ENCODE assay signal across 29 cellular contexts in genomic region chrX:47158781-47159180, GRCh38. TPM values are rescaled to one million over a fixed set of nuclear protein-coding genes. Genes with fewer than 3 reads are reported as not detected.
DNase-seq lines count a peak whose midpoint lies in the region; ATAC-seq, FAIRE-seq and TF ChIP-seq lines count a peak whose summit lies in the region.
"Had no signal": no experiment of that assay in that cellular context is flagged by ENCODE, and none has a peak within 500 bp of the region (broad histone marks: within the 10 kb centered on the region; RNA-seq: fewer than 3 reads in every experiment).

No MANE protein-coding gene starts in this region.

- peaks cover 0 to 7% of the 10 kb centered on the region in 2 donors for H3K9me3 ChIP-seq in right atrium auricular region
- no peaks in the 10 kb centered on the region for H3K9me3 ChIP-seq in K562 (replicated peaks; ENCODE audit: control insufficient read depth, insufficient read depth, low read depth, low read length)
- peaks cover 0 to 8% (median 3%) of the 10 kb centered on the region in 4 donors for H3K9me3 ChIP-seq in stomach
- H3K9me3 ChIP-seq: BE2C had no signal

- H3K79me2 ChIP-seq in K562 (ENCODE audit: control insufficient read depth, insufficient read depth, low read length) = peaks cover 61% of the 10 kb centered on the region

- no peak overlapping the region for H3K4me2 ChIP-seq in K562 (ENCODE audit: insufficient read depth, low read length)
- H3K4me2 ChIP-seq: BLaER1 had no signal

- POLR2A ChIA-PET in K562 (lab: Yijun Ruan, JAX) = interaction anchor here (3.4 kb wide), 1 partner anchor 14 kb away, joined by 13 read pairs; the partner anchor contains the start of genes NDUFB11 and RBM10

- H3K9me1 ChIP-seq in K562 (ENCODE audit: control insufficient read depth, insufficient read depth, low read length) = no peaks in the 10 kb centered on the region

- peaks cover 4% of the 10 kb centered on the region for H3K36me3 Mint-ChIP-seq in chondrocyte (ENCODE audit: low read depth)

- in situ Hi-C loops in K562 (cut with MboI) = no loop called here

- CTCF ChIA-PET in K562 (lab: Yijun Ruan, JAX; ENCODE audit: low intra/inter-chr PET ratio) = no interaction called here

- no TSS peak for BruUV-seq in K562 (replicated peaks; lab: Mats Ljungman, UMichigan)

- 100% methylated on average over 5 of the region's 5 CpGs for WGBS in K562 (ENCODE audit: insufficient coverage, low coverage, missing lambda C conversion rate)
- 91 to 98% (median 97%) methylated on average over 5 of the region's 5 CpGs for WGBS in stomach, 5 donors

- H3K4me1 Mint-ChIP-seq in chondrocyte (ENCODE audit: low read depth) = no peaks in the 10 kb centered on the region
- H3K4me1 Mint-ChIP-seq: CD14-positive monocyte had no signal

- TF ChIP-seq EP300 in K562 (IDR thresholded peaks at IDR 0.05; ENCODE audit: low read length) (no peak), stomach (IDR thresholded peaks at IDR 0.05) (no peak)

- H3K36me3 ChIP-seq in right atrium auricular region = peaks cover 7% of the 10 kb centered on the region
- H3K36me3 ChIP-seq in K562 (ENCODE audit: control insufficient read depth, insufficient read depth, low read length) = peaks cover 43% of the 10 kb centered on the region
- H3K36me3 ChIP-seq in stomach = peaks cover 0 to 31% (median 25%) of the 10 kb centered on the region in 4 donors

- no peaks in the 10 kb centered on the region for H3K27me3 Mint-ChIP-seq in chondrocyte (ENCODE audit: low read depth)
- H3K27me3 Mint-ChIP-seq: CD4-positive, alpha-beta memory T cell; CD4-positive, CD25-positive, alpha-beta regulatory T cell had no signal

- H3K9me3 Mint-ChIP-seq in chondrocyte (ENCODE audit: low read depth) = no peaks in the 10 kb centered on the region
- H3K9me3 Mint-ChIP-seq: CD4-positive, alpha-beta memory T cell; CD4-positive, CD25-positive, alpha-beta regulatory T cell; CD8-positive, alpha-beta memory T cell had no signal

- no peak overlapping the region for H3K9ac ChIP-seq in K562 (ENCODE audit: insufficient read depth in 1 of 2, low read depth in 2 of 2, low read length in 2 of 2)
- H3K9ac ChIP-seq: BLaER1 had no signal

- H3K27ac ChIP-seq in right atrium auricular region (no peak overlapping the region), K562 (ENCODE audit: extremely low read depth, low read depth, low read length) (no peak overlapping the region), stomach (no peak overlapping the region)
- H3K27ac ChIP-seq: BLaER1 had no signal

- H3K4me3 ChIP-seq in right atrium auricular region = no peak overlapping the region
- no peak overlapping the region for H3K4me3 ChIP-seq in K562
- no peak overlapping the region for H3K4me3 ChIP-seq in stomach
- H3K4me3 ChIP-seq: BLaER1, GM12878 had no signal

- intact Hi-C loops in cardiac septum (cut with DNase I) = no loop called here
- intact Hi-C loops in K562 (cut with micrococcal nuclease) = no loop called here
- intact Hi-C loops in stomach (cut with DNase I; ENCODE audit: low total_unique reads) = no loop called here

- TF ChIP-seq CTCF in right atrium auricular region (IDR thresholded peaks at IDR 0.05) (no peak), K562 (IDR thresholded peaks at IDR 0.05 in 2 of 3, conservative IDR thresholded peaks at IDR 0.05 in 1 of 3; ENCODE audit: insufficient read depth in 2 of 3, low read depth in 1 of 3, low read length in 3 of 3) (no peak), stomach (IDR thresholded peaks at IDR 0.05) (no peak), chondrocyte (IDR thresholded peaks at IDR 0.05) (no peak)

- no peak for TF ChIP-seq POLR2A in K562 (conservative IDR thresholded peaks at IDR 0.05)
- TF ChIP-seq POLR2A in stomach (IDR thresholded peaks at IDR 0.05) = no peak

- H3K27me3 ChIP-seq in right atrium auricular region = no peaks in the 10 kb centered on the region
- H3K27me3 ChIP-seq in K562 (ENCODE audit: control insufficient read depth in 2 of 2, insufficient read depth in 2 of 2, low read length in 2 of 2) = no peaks in the 10 kb centered on the region
- H3K27me3 ChIP-seq in stomach = peaks cover 0 to 8% (median 0%) of the 10 kb centered on the region in 3 donors
- H3K27me3 ChIP-seq: BE2C, BLaER1 had no signal

- no peak overlapping the region for H3K27ac Mint-ChIP-seq in chondrocyte (ENCODE audit: unreplicated experiment)
- H3K27ac Mint-ChIP-seq: CD4-positive, alpha-beta memory T cell; CD4-positive, CD25-positive, alpha-beta regulatory T cell; CD8-positive, alpha-beta memory T cell had no signal

- H3K4me3 Mint-ChIP-seq in chondrocyte (ENCODE audit: unreplicated experiment) = no peak overlapping the region
- H3K4me3 Mint-ChIP-seq: CD14-positive monocyte; CD4-positive, alpha-beta memory T cell; CD4-positive, CD25-positive, alpha-beta regulatory T cell; CD8-positive, alpha-beta memory T cell had no signal

- no peak for FAIRE-seq in K562 (lab: Jason Lieb, UNC)
- FAIRE-seq: A204.1, GM12878, GM12892, GM18507 had no signal

- H2AFZ ChIP-seq in K562 (ENCODE audit: low read depth, low read length) = no peak overlapping the region

- ATAC-seq in K562 (no peak), HG02798 (IDR thresholded peaks at IDR 0.05; ENCODE audit: poor library complexity, unreplicated experiment) (no peak)
- ATAC-seq: GM12878 had no signal

- TF ChIP-seq RAD21 in K562 (CRISPR knock-in tag; conservative IDR thresholded peaks at IDR 0.05 in 1 of 2, IDR thresholded peaks at IDR 0.05 in 1 of 2) = no peak

- no peaks in the 10 kb centered on the region for H4K20me1 ChIP-seq in K562 (replicated peaks; ENCODE audit: control insufficient read depth, insufficient read depth, low read length)

- H3K4me1 ChIP-seq in right atrium auricular region (no peaks in the 10 kb centered on the region), K562 (replicated peaks in 1 of 2; ENCODE audit: control insufficient read depth in 2 of 2, insufficient read depth in 2 of 2, low read length in 2 of 2) (peaks cover 0 to 5% of the 10 kb centered on the region in 2 experiments; a peak in 2 of 5 replicates), stomach (no peaks in the 10 kb centered on the region)
- H3K4me1 ChIP-seq: BE2C, BLaER1 had no signal

- DNase-seq in cardiac septum (ENCODE audit: low spot score) (peak; percentile 7), right atrium auricular region (ENCODE audit: low spot score) (no peak), K562 (ENCODE audit: extremely low read depth in 1 of 4, low spot score in 3 of 4) (no peak), mesenteric fat pad (ENCODE audit: low spot score) (peak; percentile 2), stomach (peak; percentile 14), NCI-H2081 (lab: John Stamatoyannopoulos, UW) (no peak), chondrocyte (ENCODE audit: low spot score) (no peak)
- DNase-seq: 8988T; ACHN; BE2C; C1 segment of cervical spinal cord; CD4-positive, alpha-beta memory T cell; CD4-positive, CD25-positive, alpha-beta regulatory T cell; CD8-positive, alpha-beta memory T cell; COR-L47; DMS 273 treated with DMSO at 0.1 percent for 48 hours; DMS153; DMS53; DMS79; DND-41; EL; GDM1 had no signal

RNA-seq across cellular contexts. Expression of gene RBM10, which starts 13.8 kb away (rescaled TPM):
- total RNA-seq in cardiac septum = 27.1 TPM
- total RNA-seq in right atrium auricular region = 10 to 100 TPM; 22.1 to 32.1 TPM
- 19.7 and 48.8 TPM in 2 replicates for total RNA-seq in K562 (2011; cell fraction: chromatin; rRNA removed; ENCODE audit: low replicate concordance)
- total RNA-seq in K562 (2011; cell fraction: nucleolus; rRNA removed) = 34.1 and 39.4 TPM in 2 replicates
- 16.6 and 23.2 TPM in 2 replicates for total RNA-seq in K562 (2011; cell fraction: nucleoplasm; rRNA removed)
- total RNA-seq in K562 (2014; rRNA removed) = 46.0 and 62.7 TPM in 2 replicates
- 13.1 and 16.4 TPM in 2 replicates for total RNA-seq in K562 (2014; rRNA removed; fragmentation: Illumina TruSeq; extraction: Trizol)
- 33.1 and 35.2 TPM in 2 replicates for total RNA-seq in K562 (2015; rRNA removed; fragmentation: Illumina TruSeq; extraction: Trizol)
- total RNA-seq in K562 (2021) = 58.7 and 61.7 TPM in 2 replicates
- polyA plus RNA-seq in K562 (2011; rRNA removed) = 14.8 and 21.9 TPM in 2 replicates
- 22.9 and 36.9 TPM in 2 replicates for polyA plus RNA-seq in K562 (2011; cell fraction: cytosol; rRNA removed)
- 52.5 and 71.2 TPM in 2 replicates for polyA plus RNA-seq in K562 (2011; cell fraction: nucleus; rRNA removed)
- polyA plus RNA-seq in K562 (2012) = 40.7 and 44.4 TPM in 2 replicates
- polyA plus RNA-seq in K562 (2014; fragmentation: Illumina TruSeq; extraction: Trizol) = 31.5 and 46.3 TPM in 2 replicates
- polyA plus RNA-seq in K562 (2014; fragmentation: Nextera tagmentation; extraction: Ambion mirVana) = 1 to 10 TPM; 1.1 to 1.7 TPM
- polyA plus RNA-seq in K562 (2014; rRNA removed) = 35.6 and 37.8 TPM in 2 replicates
- 12.3 and 14.7 TPM in 2 replicates for polyA minus RNA-seq in K562 (2011; rRNA and poly(A)+ RNA removed)
- polyA minus RNA-seq in K562 (2011; cell fraction: cytosol; rRNA and poly(A)+ RNA removed) = 27.4 and 41.7 TPM in 2 replicates
- polyA minus RNA-seq in K562 (2011; cell fraction: nucleus; rRNA and poly(A)+ RNA removed) = 14.8 and 16.9 TPM in 2 replicates
- total RNA-seq in mesenteric fat pad = 23.6 TPM
- 10 to 100 TPM in 4 of 5 donors, 1 to 10 TPM in 1; 1.8 to 51.3 (median 26.8) TPM for total RNA-seq in stomach
- polyA plus RNA-seq in stomach = 10 to 100 TPM; 21.2 to 28.4 (median 22.9) TPM
- total RNA-seq in chondrocyte = 29.0 to 36.3 TPM (median 29.6 TPM) in 3 replicates

RNA-seq across cellular contexts. Expression of gene NDUFB11, which starts 14.3 kb away (rescaled TPM):
- total RNA-seq in cardiac septum (109 TPM), right atrium auricular region (100 to 1,000 TPM; 113 to 120 TPM), K562 (2014; rRNA removed) (269 and 323 TPM in 2 replicates), K562 (2014; rRNA removed; fragmentation: Illumina TruSeq; extraction: Trizol) (66.0 and 86.8 TPM in 2 replicates), K562 (2015; rRNA removed; fragmentation: Illumina TruSeq; extraction: Trizol) (114 and 138 TPM in 2 replicates), K562 (2021) (155 and 165 TPM in 2 replicates), mesenteric fat pad (58.6 TPM), stomach (100 to 1,000 TPM in 3 of 5 donors, 10 to 100 TPM in 2; 45.3 to 408 (median 196) TPM), chondrocyte (60.7 to 65.4 TPM (median 60.8 TPM) in 3 replicates)
- 11.5 and 28.0 TPM in 2 replicates for total RNA-seq in K562 (2011; cell fraction: chromatin; rRNA removed; ENCODE audit: low replicate concordance)
- total RNA-seq in K562 (2011; cell fraction: nucleolus; rRNA removed) = 97.4 and 105 TPM in 2 replicates
- 50.7 and 57.9 TPM in 2 replicates for total RNA-seq in K562 (2011; cell fraction: nucleoplasm; rRNA removed)
- polyA plus RNA-seq in K562 (2011; rRNA removed) (67.4 and 95.1 TPM in 2 replicates), K562 (2014; fragmentation: Illumina TruSeq; extraction: Trizol) (71.5 and 114 TPM in 2 replicates), K562 (2014; fragmentation: Nextera tagmentation; extraction: Ambion mirVana) (10 to 100 TPM; 20.9 to 48.3 TPM), K562 (2014; rRNA removed) (176 and 220 TPM in 2 replicates), stomach (10 to 100 TPM; 86.0 to 97.7 (median 90.8) TPM)
- 123 and 167 TPM in 2 replicates for polyA plus RNA-seq in K562 (2011; cell fraction: cytosol; rRNA removed)
- 43.4 and 47.8 TPM in 2 replicates for polyA plus RNA-seq in K562 (2011; cell fraction: nucleus; rRNA removed)
- 134 and 148 TPM in 2 replicates for polyA plus RNA-seq in K562 (2012)
- 57.2 and 61.3 TPM in 2 replicates for polyA minus RNA-seq in K562 (2011; rRNA and poly(A)+ RNA removed)
- 44.3 and 47.8 TPM in 2 replicates for polyA minus RNA-seq in K562 (2011; cell fraction: cytosol; rRNA and poly(A)+ RNA removed)
- 10.2 and 18.4 TPM in 2 replicates for polyA minus RNA-seq in K562 (2011; cell fraction: nucleus; rRNA and poly(A)+ RNA removed)

RNA-seq across cellular contexts. Expression of gene UBA1, which starts 34.8 kb away (rescaled TPM):
- 160 TPM for total RNA-seq in cardiac septum
- total RNA-seq in right atrium auricular region = 100 to 1,000 TPM; 102 to 136 TPM
- total RNA-seq in K562 (2011; cell fraction: chromatin; rRNA removed; ENCODE audit: low replicate concordance) = 100 and 166 TPM in 2 replicates
- 84.0 and 85.6 TPM in 2 replicates for total RNA-seq in K562 (2011; cell fraction: nucleolus; rRNA removed)
- 103 and 130 TPM in 2 replicates for total RNA-seq in K562 (2011; cell fraction: nucleoplasm; rRNA removed)
- 96.0 and 125 TPM in 2 replicates for total RNA-seq in K562 (2014; rRNA removed)
- total RNA-seq in K562 (2014; rRNA removed; fragmentation: Illumina TruSeq; extraction: Trizol) = 28.0 and 32.5 TPM in 2 replicates
- total RNA-seq in K562 (2015; rRNA removed; fragmentation: Illumina TruSeq; extraction: Trizol) = 52.2 and 57.8 TPM in 2 replicates
- 174 TPM in 2 replicates for total RNA-seq in K562 (2021)
- polyA plus RNA-seq in K562 (2011; rRNA removed) = 93.6 and 129 TPM in 2 replicates
- polyA plus RNA-seq in K562 (2011; cell fraction: cytosol; rRNA removed) = 107 and 204 TPM in 2 replicates
- polyA plus RNA-seq in K562 (2011; cell fraction: nucleus; rRNA removed) = 107 and 144 TPM in 2 replicates
- polyA plus RNA-seq in K562 (2012) = 139 and 174 TPM in 2 replicates
- 130 and 136 TPM in 2 replicates for polyA plus RNA-seq in K562 (2014; fragmentation: Illumina TruSeq; extraction: Trizol)
- 10 to 100 TPM; 32.0 to 40.1 TPM for polyA plus RNA-seq in K562 (2014; fragmentation: Nextera tagmentation; extraction: Ambion mirVana)
- polyA plus RNA-seq in K562 (2014; rRNA removed) = 103 and 109 TPM in 2 replicates
- polyA minus RNA-seq in K562 (2011; rRNA and poly(A)+ RNA removed) = 91.5 and 109 TPM in 2 replicates
- 93.2 and 101 TPM in 2 replicates for polyA minus RNA-seq in K562 (2011; cell fraction: cytosol; rRNA and poly(A)+ RNA removed)
- polyA minus RNA-seq in K562 (2011; cell fraction: nucleus; rRNA and poly(A)+ RNA removed) = 27.5 and 38.9 TPM in 2 replicates
- 189 TPM for total RNA-seq in mesenteric fat pad
- 100 to 1,000 TPM in 3 of 5 donors, 10 to 100 TPM in 2; 66.8 to 278 (median 115) TPM for total RNA-seq in stomach
- 10 to 100 TPM; 59.3 to 81.4 (median 63.4) TPM for polyA plus RNA-seq in stomach
- 299 to 312 TPM (median 311 TPM) in 3 replicates for total RNA-seq in chondrocyte

RNA-seq across cellular contexts. Expression of gene CDK16, which starts 59.7 kb away (rescaled TPM):
- total RNA-seq in cardiac septum (177 TPM), right atrium auricular region (100 to 1,000 TPM; 128 to 140 TPM), K562 (2014; rRNA removed) (50.7 and 68.5 TPM in 2 replicates), K562 (2014; rRNA removed; fragmentation: Illumina TruSeq; extraction: Trizol) (34.9 and 45.4 TPM in 2 replicates), K562 (2015; rRNA removed; fragmentation: Illumina TruSeq; extraction: Trizol) (57.5 and 60.7 TPM in 2 replicates), K562 (2021) (89.4 and 97.2 TPM in 2 replicates), mesenteric fat pad (80.6 TPM), stomach (100 to 1,000 TPM in 1 of 5 donors, 10 to 100 TPM in 4; 35.6 to 156 (median 57.8) TPM), chondrocyte (172 to 183 TPM (median 179 TPM) in 3 replicates)
- total RNA-seq in K562 (2011; cell fraction: chromatin; rRNA removed; ENCODE audit: low replicate concordance) = 89.8 and 211 TPM in 2 replicates
- 119 and 125 TPM in 2 replicates for total RNA-seq in K562 (2011; cell fraction: nucleolus; rRNA removed)
- 113 and 130 TPM in 2 replicates for total RNA-seq in K562 (2011; cell fraction: nucleoplasm; rRNA removed)
- polyA plus RNA-seq in K562 (2011; rRNA removed) (78.1 and 104 TPM in 2 replicates), K562 (2014; fragmentation: Illumina TruSeq; extraction: Trizol) (86.0 and 104 TPM in 2 replicates), K562 (2014; fragmentation: Nextera tagmentation; extraction: Ambion mirVana) (1 to 10 TPM; 3.9 to 5.4 TPM), K562 (2014; rRNA removed) (79.7 and 90.9 TPM in 2 replicates), stomach (10 to 100 TPM; 31.2 to 50.9 (median 38.6) TPM)
- 134 and 154 TPM in 2 replicates for polyA plus RNA-seq in K562 (2011; cell fraction: cytosol; rRNA removed)
- polyA plus RNA-seq in K562 (2011; cell fraction: nucleus; rRNA removed) = 448 and 526 TPM in 2 replicates
- 84.2 and 89.4 TPM in 2 replicates for polyA plus RNA-seq in K562 (2012)
- polyA minus RNA-seq in K562 (2011; rRNA and poly(A)+ RNA removed) = 61.2 and 77.6 TPM in 2 replicates
- polyA minus RNA-seq in K562 (2011; cell fraction: cytosol; rRNA and poly(A)+ RNA removed) = 72.5 and 107 TPM in 2 replicates
- polyA minus RNA-seq in K562 (2011; cell fraction: nucleus; rRNA and poly(A)+ RNA removed) = 63.5 and 70.4 TPM in 2 replicates

Comparison
In these comparisons a context has a peak if more than half of its experiments do, and no peak if none do; other contexts are left out.
1. DNase-seq: peak in cardiac septum (single experiment), mesenteric fat pad (single experiment) and stomach (single experiment); none in right atrium auricular region (single experiment), K562 (0 of 4), NCI-H2081 (0 of 2) and chondrocyte (single experiment).